8 cellular contexts compared by ENCODE assay signal in the genomic region with DNA sequence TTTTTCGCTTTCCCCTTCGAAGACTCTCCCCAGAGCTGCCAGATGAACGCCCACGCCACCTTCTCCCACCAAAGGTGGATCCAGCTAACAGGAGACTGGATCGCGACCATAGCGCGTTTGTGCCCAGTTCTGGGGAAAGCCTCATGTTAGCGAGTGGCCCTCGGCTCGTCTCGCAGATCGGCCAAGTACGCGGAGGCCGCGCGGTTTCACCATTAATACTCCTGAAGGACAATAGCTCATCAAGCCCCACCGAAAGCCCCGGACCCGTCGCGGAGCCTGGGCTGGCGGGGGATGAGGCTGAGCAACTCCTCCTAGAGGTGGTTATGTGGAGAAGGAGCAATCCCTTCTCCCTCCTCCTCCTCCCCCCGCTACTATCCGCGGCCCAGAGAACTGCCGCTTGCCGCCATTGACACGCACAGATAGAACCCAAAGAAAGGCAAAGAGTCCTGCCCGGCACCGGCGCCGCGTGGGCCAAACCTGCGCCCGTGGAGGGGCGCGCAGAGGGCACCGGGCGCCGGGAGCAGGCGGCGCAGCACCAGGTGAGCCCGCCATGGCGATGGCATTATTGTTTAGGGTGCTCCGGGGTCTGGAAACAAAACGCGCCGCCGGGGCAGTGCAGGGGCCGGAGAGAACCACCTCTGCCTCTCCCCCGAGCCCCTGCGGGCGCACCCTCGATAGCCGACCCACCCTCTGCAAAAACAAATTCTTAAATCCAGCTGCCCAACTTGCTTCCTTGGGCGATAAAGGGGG. TPM values are rescaled to one million over a fixed set of nuclear protein-coding genes. Genes with fewer than 3 reads are reported as not detected.
DNase-seq lines count a peak whose midpoint lies in the region; ATAC-seq and TF ChIP-seq lines count a peak whose summit lies in the region.

A gene (plus strand): TSS at position 385 of the 750 bp plus-strand sequence. CDS start 22,813 bp downstream, outside the sequence.

- H3K4me1 Mint-ChIP-seq in activated CD4-positive, alpha-beta memory T cell treated with anti-CD3 and anti-CD28 coated beads, Interleukin-2, amount 10 ng/mL, durations not matched to agents 7 days and 5 days, result peaks cover 12% of the 10 kb centered on the region

- DNase-seq in D341Med (ENCODE audit: low spot score) (peak; percentile 58), LNCaP clone FGC (ENCODE audit: low read depth) (no peak), esophagus squamous epithelium (lab: John Stamatoyannopoulos, UW) (no peak), mucosa of descending colon (peak; percentile 54 to 72 (median 65)), thyroid gland (peak; percentile 69), germinal center (ENCODE audit: low spot score) (no peak)
- peak; percentile 22 for DNase-seq in activated CD4-positive, alpha-beta memory T cell treated with anti-CD3 and anti-CD28 coated beads, Interleukin-2, amount 10 ng/mL, durations not matched to agents 7 days and 5 days

- intact Hi-C loops in esophagus squamous epithelium (cut with DNase I) (no loop called here), mucosa of descending colon (cut with DNase I, micrococcal nuclease) (no loop called here), thyroid gland (cut with DNase I) (no loop called here)

- TF ChIP-seq POLR2A in esophagus squamous epithelium (IDR thresholded peaks at IDR 0.05), result no peak
- TF ChIP-seq POLR2A in thyroid gland (IDR thresholded peaks at IDR 0.05), result peak in 1 of 2 donors; percentile 43

- CTCF ChIA-PET in activated CD4-positive, alpha-beta memory T cell treated with anti-CD3 and anti-CD28 coated beads, Interleukin-2, amount 10 ng/mL, durations not matched to agents 7 days and 5 days (lab: Charles Lee), result no interaction called here

- ATAC-seq in mucosa of descending colon (peak; percentile 89), HG03442 (IDR thresholded peaks at IDR 0.05; ENCODE audit: unreplicated experiment) (no peak)

- H3K27me3 ChIP-seq in esophagus squamous epithelium (peaks cover 0 to 40% (median 0%) of the 10 kb centered on the region in 4 donors), thyroid gland (no peaks in the 10 kb centered on the region)

- H3K27ac Mint-ChIP-seq in activated CD4-positive, alpha-beta memory T cell treated with anti-CD3 and anti-CD28 coated beads, Interleukin-2, amount 10 ng/mL, durations not matched to agents 7 days and 5 days, result no peak within 1 kb of the TSS

- H3K4me3 Mint-ChIP-seq in activated CD4-positive, alpha-beta memory T cell treated with anti-CD3 and anti-CD28 coated beads, Interleukin-2, amount 10 ng/mL, durations not matched to agents 7 days and 5 days, result peak within 1 kb of the TSS; percentile 80

- H3K9me3 Mint-ChIP-seq in activated CD4-positive, alpha-beta memory T cell treated with anti-CD3 and anti-CD28 coated beads, Interleukin-2, amount 10 ng/mL, durations not matched to agents 7 days and 5 days, result no peaks in the 10 kb centered on the region

- peak within 1 kb of the TSS; percentile 67 to 85 (median 76) for H3K27ac ChIP-seq in esophagus squamous epithelium
- H3K27ac ChIP-seq in thyroid gland, result peak within 1 kb of the TSS; percentile 3 to 56 (median 40)

- peaks cover 47% of the 10 kb centered on the region for H3K27me3 Mint-ChIP-seq in activated CD4-positive, alpha-beta memory T cell treated with anti-CD3 and anti-CD28 coated beads, Interleukin-2, amount 10 ng/mL, durations not matched to agents 7 days and 5 days

- TF ChIP-seq CTCF in LNCaP clone FGC (IDR thresholded peaks at IDR 0.05; ENCODE audit: control insufficient read depth, extremely low read depth, insufficient read depth), result peak; percentile 40
- peak in 4 of 6 experiments; percentile 11 to 31 (median 29) for TF ChIP-seq CTCF in esophagus squamous epithelium (IDR thresholded peaks at IDR 0.05)
- TF ChIP-seq CTCF in mucosa of descending colon (IDR thresholded peaks at IDR 0.05), result no peak
- TF ChIP-seq CTCF in thyroid gland (IDR thresholded peaks at IDR 0.05), result peak in 3 of 6 experiments; percentile 19 to 40 (median 33)

- POLR2A ChIA-PET in activated CD4-positive, alpha-beta memory T cell treated with anti-CD3 and anti-CD28 coated beads, Interleukin-2, amount 10 ng/mL, durations not matched to agents 7 days and 5 days (lab: Charles Lee), result interaction anchor here (0.6 kb wide), 1 partner anchor 414 kb away, joined by 3 read pairs; no protein-coding TSS in a partner anchor

- peak within 1 kb of the TSS; percentile 87 for H3K4me3 ChIP-seq in LNCaP clone FGC (ENCODE audit: low read depth, low read length)
- peak within 1 kb of the TSS; percentile 68 to 88 (median 72) for H3K4me3 ChIP-seq in esophagus squamous epithelium
- H3K4me3 ChIP-seq in mucosa of descending colon, result peak within 1 kb of the TSS; percentile 37
- peak within 1 kb of the TSS; percentile 43 to 68 (median 65) for H3K4me3 ChIP-seq in thyroid gland (replicated peaks in 1 of 3)

- WGBS in esophagus squamous epithelium, 2 donors, result 0% methylated on average over 5 to 13 of the region's 58 CpGs
- WGBS in thyroid gland, 2 donors, result 1% methylated on average over 29 to 53 of the region's 58 CpGs

- H3K9me3 ChIP-seq in esophagus squamous epithelium, result no peaks in the 10 kb centered on the region
- H3K9me3 ChIP-seq in mucosa of descending colon, result no peaks in the 10 kb centered on the region
- H3K9me3 ChIP-seq in thyroid gland, result no peaks in the 10 kb centered on the region

- peaks cover 0 to 28% (median 5%) of the 10 kb centered on the region in 3 donors for H3K4me1 ChIP-seq in esophagus squamous epithelium
- H3K4me1 ChIP-seq in mucosa of descending colon (ENCODE audit: low read depth), result peaks cover 7% of the 10 kb centered on the region
- H3K4me1 ChIP-seq in thyroid gland, result peaks cover 0 to 4% of the 10 kb centered on the region in 2 donors

- no peaks in the 10 kb centered on the region for H3K36me3 ChIP-seq in esophagus squamous epithelium
- H3K36me3 ChIP-seq in mucosa of descending colon (ENCODE audit: low read depth), result no peaks in the 10 kb centered on the region
- H3K36me3 ChIP-seq in thyroid gland, result no peaks in the 10 kb centered on the region

- peaks cover 3% of the 10 kb centered on the region for H3K36me3 Mint-ChIP-seq in activated CD4-positive, alpha-beta memory T cell treated with anti-CD3 and anti-CD28 coated beads, Interleukin-2, amount 10 ng/mL, durations not matched to agents 7 days and 5 days (ENCODE audit: low read depth)

RNA-seq across cellular contexts. Expression of the gene that starts here (rescaled TPM):
- 1 to 10 TPM; 5.5 to 5.8 TPM for total RNA-seq in activated CD4-positive, alpha-beta memory T cell treated with anti-CD3 and anti-CD28 coated beads, Interleukin-2, amount 10 ng/mL, durations not matched to agents 7 days and 5 days
- total RNA-seq in esophagus squamous epithelium (10 to 100 TPM; 19.8 to 32.0 (median 22.4) TPM), mucosa of descending colon (10 to 100 TPM in 1 of 3 donors, 1 to 10 TPM in 2; 7.3 to 13.6 (median 8.7) TPM), thyroid gland (10 to 100 TPM in 3 of 4 donors, 1 to 10 TPM in 1; 7.0 to 21.8 (median 15.0) TPM)

Comparison
In these comparisons a context has a peak if more than half of its experiments do, and no peak if none do; other contexts are left out.
1. DNase-seq: peak in D341Med (single experiment), activated CD4-positive, alpha-beta memory T cell treated with anti-CD3 and anti-CD28 coated beads, Interleukin-2, amount 10 ng/mL, durations not matched to agents 7 days and 5 days (single experiment), mucosa of descending colon (3 of 3) and thyroid gland (2 of 2); none in LNCaP clone FGC (single experiment), esophagus squamous epithelium (single experiment) and germinal center (single experiment).
2. H3K4me3 ChIP-seq: peak in every context shown above with its lines; median percentile 87 in LNCaP clone FGC; 72 in esophagus squamous epithelium; 65 in thyroid gland; 37 in mucosa of descending colon.